ENCODE assay signal across 6 cellular contexts in the genomic region with DNA sequence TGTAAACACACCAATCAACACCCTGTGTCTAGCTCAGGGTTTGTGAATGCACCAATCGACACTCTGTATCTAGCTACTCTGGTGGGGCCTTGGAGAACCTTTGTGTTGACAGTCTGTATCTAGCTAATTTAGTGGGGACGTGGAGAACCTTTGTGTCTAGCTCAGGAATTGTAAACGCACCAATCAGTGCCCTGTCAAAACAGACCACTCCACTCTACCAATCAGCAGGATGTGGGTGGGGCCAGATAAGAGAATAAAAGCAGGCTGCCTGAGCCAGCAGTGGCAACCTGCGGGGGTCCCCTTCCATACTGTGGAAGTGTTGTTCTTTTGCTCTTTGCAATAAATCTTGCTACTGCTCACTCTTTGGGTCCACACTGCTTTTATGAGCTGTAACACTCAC. TPM values are rescaled to one million over a fixed set of nuclear protein-coding genes. Genes with fewer than 3 reads are reported as not detected.
DNase-seq lines count a peak whose midpoint lies in the region; ATAC-seq, FAIRE-seq and TF ChIP-seq lines count a peak whose summit lies in the region.
"Not testable (repeated sequence)": the region's sequence is repeated elsewhere in the genome, so short reads cannot be mapped to it uniquely, and the experiment has no call there.

No MANE protein-coding gene starts in this region.

- ATAC-seq in A549, WTC11: not testable (repeated sequence)

- H3K27ac ChIP-seq in A549 = peak overlapping the region; percentile 80 to 87; a peak in 4 of 6 replicates
- not testable (repeated sequence) for H3K27ac ChIP-seq in neural progenitor cell

- TF ChIP-seq EP300 in A549 (IDR thresholded peaks at IDR 0.05) = not testable (repeated sequence)

- not testable (repeated sequence) for FAIRE-seq in A549 (lab: Jason Lieb, UNC)

- H3F3A ChIP-seq in neural progenitor cell (ENCODE audit: low read depth) = not testable (repeated sequence)

- not testable (repeated sequence) for H3K4me3 ChIP-seq in A549, neural progenitor cell

- TF ChIP-seq RAD21 in A549 (conservative IDR thresholded peaks at IDR 0.05 in 1 of 2, IDR thresholded peaks at IDR 0.05 in 1 of 2) = not testable (repeated sequence)

- TF ChIP-seq POLR2A in A549 (IDR thresholded peaks at IDR 0.05; ENCODE audit: low read length) = not testable (repeated sequence)

- H3K36me3 Mint-ChIP-seq in WTC11; nephron (ENCODE audit: low read depth); neural progenitor cell: not testable (repeated sequence)

- H3K9ac ChIP-seq in neural progenitor cell = not testable (repeated sequence)

- not testable (repeated sequence) for H3K36me3 ChIP-seq in neural progenitor cell

- H3K27me3 ChIP-seq in neural progenitor cell = not testable (repeated sequence)

- H3K79me2 ChIP-seq in neural progenitor cell (ENCODE audit: low read depth) = not testable (repeated sequence)

- not testable (repeated sequence) for H3K9me3 ChIP-seq in A549; neural progenitor cell (ENCODE audit: low read depth)

- H3K9me3 Mint-ChIP-seq in WTC11, nephron, neural progenitor cell: not testable (repeated sequence)

- H2AFZ ChIP-seq in neural progenitor cell (replicated peaks) = peak overlapping the region; percentile 50

- not testable (repeated sequence) for H3K4me1 Mint-ChIP-seq in WTC11, neural progenitor cell
- H3K4me1 Mint-ChIP-seq in nephron = peaks cover 12% of the 10 kb centered on the region

- 87% methylated on average over 4 of the region's 4 CpGs for WGBS in A549 (ENCODE audit: missing lambda C conversion rate)

- TF ChIP-seq CTCF in A549 (IDR thresholded peaks at IDR 0.05); WTC11 (IDR thresholded peaks at IDR 0.05); nephron (IDR thresholded peaks at IDR 0.05; ENCODE audit: unreplicated experiment in 3 of 3); neural progenitor cell (IDR thresholded peaks at IDR 0.05): not testable (repeated sequence)

- H3K27me3 Mint-ChIP-seq in WTC11 (ENCODE audit: low read depth); nephron (ENCODE audit: low read depth); neural progenitor cell (ENCODE audit: insufficient read depth, low read depth): not testable (repeated sequence)

- POLR2A ChIA-PET in A549 (lab: Yijun Ruan, JAX) = interaction anchor here (1.0 kb wide), 1 partner anchor 13 kb away, joined by 3 read pairs; no protein-coding TSS in a partner anchor
- POLR2A ChIA-PET in HEK293T (lab: Yijun Ruan, JAX); WTC11 (lab: Charles Lee): not testable (repeated sequence)

- peaks cover 45% of the 10 kb centered on the region for H3K4me1 ChIP-seq in A549
- H3K4me1 ChIP-seq in neural progenitor cell = not testable (repeated sequence)

- DNase-seq in A549 (ENCODE audit: low read depth in 1 of 2, low spot score in 1 of 2); HEK293T (ENCODE audit: extremely low spot score); WTC11 (ENCODE audit: low spot score); neural progenitor cell (ENCODE audit: low spot score): not testable (repeated sequence)
- peak; percentile 46 for DNase-seq in left kidney (ENCODE audit: low read depth, low spot score)

- not testable (repeated sequence) for H4K20me1 ChIP-seq in neural progenitor cell (ENCODE audit: low read depth)

- not testable (repeated sequence) for H3K4me2 ChIP-seq in A549, neural progenitor cell

- CTCF ChIA-PET in A549 (lab: Yijun Ruan, JAX) = interaction anchor here (1.3 kb wide), 1 partner anchor 20 kb away, joined by 3 read pairs; no protein-coding TSS in a partner anchor
- CTCF ChIA-PET in HEK293T (lab: Yijun Ruan, JAX); WTC11 (lab: Charles Lee): not testable (repeated sequence)

- H3K27ac Mint-ChIP-seq in WTC11 (peak overlapping the region; percentile 25; the same call in 1 of the 2 replicates), nephron (peak overlapping the region in 2 of 3 experiments; percentile 14 to 43), neural progenitor cell (peak overlapping the region; percentile 71)

- not testable (repeated sequence) for H3K4me3 Mint-ChIP-seq in WTC11, nephron, neural progenitor cell

TF ChIP-seq in HEK293T, 16 proteins besides CTCF, POLR2A, EP300 and RAD21:
- TF ChIP-seq, protein P1, sequence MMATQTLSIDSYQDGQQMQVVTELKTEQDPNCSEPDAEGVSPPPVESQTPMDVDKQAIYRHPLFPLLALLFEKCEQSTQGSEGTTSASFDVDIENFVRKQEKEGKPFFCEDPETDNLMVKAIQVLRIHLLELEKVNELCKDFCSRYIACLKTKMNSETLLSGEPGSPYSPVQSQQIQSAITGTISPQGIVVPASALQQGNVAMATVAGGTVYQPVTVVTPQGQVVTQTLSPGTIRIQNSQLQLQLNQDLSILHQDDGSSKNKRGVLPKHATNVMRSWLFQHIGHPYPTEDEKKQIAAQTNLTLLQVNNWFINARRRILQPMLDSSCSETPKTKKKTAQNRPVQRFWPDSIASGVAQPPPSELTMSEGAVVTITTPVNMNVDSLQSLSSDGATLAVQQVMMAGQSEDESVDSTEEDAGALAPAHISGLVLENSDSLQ (IDR thresholded peaks at IDR 0.05) = peak; percentile 55

TF ChIP-seq in WTC11, 78 proteins besides CTCF, POLR2A, EP300 and RAD21:
- peak; percentile 61 for TF ChIP-seq NFYB (CRISPR knock-in tag; conservative IDR thresholded peaks at IDR 0.05; ENCODE audit: low read depth)

RNA-seq across cellular contexts. Expression of a gene that starts 9.5 kb away (rescaled TPM):
- polyA plus RNA-seq in A549 (2011; rRNA removed) (40.4 and 55.0 TPM in 2 replicates), A549 (2017; fragmentation: RNase III; extraction: RNeasy Plus Mini Kit Qiagen cat#74134 plus additional on column Dnase treatment) (23.3 to 26.9 TPM (median 24.2 TPM) in 3 replicates)
- polyA plus RNA-seq in A549 (2012; cell fraction: cytosol; rRNA removed) = 5.3 and 6.0 TPM in 2 replicates
- polyA plus RNA-seq in A549 (2012; cell fraction: nucleus; rRNA removed) = 5.1 and 6.2 TPM in 2 replicates
- 32.8 and 41.9 TPM in 2 replicates for polyA minus RNA-seq in A549 (2011; rRNA and poly(A)+ RNA removed)
- total RNA-seq in WTC11 (2021) (66.6 to 79.2 TPM (median 68.2 TPM) in 3 replicates), neural progenitor cell (ENCODE audit: low replicate concordance) (33.8 and 50.4 TPM in 2 replicates)

RNA-seq across cellular contexts. Expression of a gene that starts 59.2 kb away (rescaled TPM):
- 39.2 and 66.4 TPM in 2 replicates for polyA plus RNA-seq in A549 (2011; rRNA removed)
- polyA plus RNA-seq in A549 (2012; cell fraction: cytosol; rRNA removed) = 20.6 TPM in 2 replicates
- 21.2 and 35.4 TPM in 2 replicates for polyA plus RNA-seq in A549 (2012; cell fraction: nucleus; rRNA removed)
- 46.1 to 48.0 TPM (median 47.6 TPM) in 3 replicates for polyA plus RNA-seq in A549 (2017; fragmentation: RNase III; extraction: RNeasy Plus Mini Kit Qiagen cat#74134 plus additional on column Dnase treatment)
- 21.4 and 21.9 TPM in 2 replicates for polyA minus RNA-seq in A549 (2011; rRNA and poly(A)+ RNA removed)
- total RNA-seq in WTC11 (2021) = 23.7 to 24.6 TPM (median 23.7 TPM) in 3 replicates
- total RNA-seq in neural progenitor cell (ENCODE audit: low replicate concordance) = 29.5 and 36.7 TPM in 2 replicates
